ENCODE assay signal across 18 cellular contexts in genomic region chr2:140893685-140894084, GRCh38.
DNase-seq lines count a peak whose midpoint lies in the region; ATAC-seq and TF ChIP-seq lines count a peak whose summit lies in the region.
"Had no signal": no experiment of that assay in that cellular context is flagged by ENCODE, and none has a peak within 500 bp of the region (broad histone marks: within the 10 kb centered on the region; RNA-seq: fewer than 3 reads in every experiment).

No MANE protein-coding gene starts in this region.

- no peak overlapping the region for H2BK15ac ChIP-seq in IMR-90 (ENCODE audit: low read depth, low read length)

- peak overlapping the region; percentile 94; the same call in 1 of the 2 replicates for H2BK120ac ChIP-seq in IMR-90 (ENCODE audit: low read depth, low read length)

- in situ Hi-C loops in IMR-90 (cut with MboI; ENCODE audit: low sequenced_read_pairs), result no loop called here

- no CpG with 5 or more reads among the region's 4 CpGs for WGBS in IMR-90 (ENCODE audit: extremely low coverage in 2 of 2, insufficient read length in 1 of 2), 2 experiments

- no peaks in the 10 kb centered on the region for H3K36me3 Mint-ChIP-seq in endothelial cell (ENCODE audit: low read depth, unreplicated experiment)

- H3K4me2 ChIP-seq in IMR-90 (ENCODE audit: low read depth, low read length), result no peak overlapping the region

- peak overlapping the region; percentile 82 for H2BK20ac ChIP-seq in IMR-90 (ENCODE audit: low read depth, low read length)

- H3K9ac ChIP-seq in IMR-90 (ENCODE audit: low read depth, low read length), result no peak overlapping the region

- dilution Hi-C loops in IMR-90 (cut with HindIII; ENCODE audit: low sequenced_read_pairs, unreplicated experiment), result no loop called here

- BruUV-seq in IMR-90 (replicated peaks; lab: Mats Ljungman, UMichigan), result no TSS peak

- H3K27ac Mint-ChIP-seq in endothelial cell (ENCODE audit: unreplicated experiment), result no peak overlapping the region
- H3K27ac Mint-ChIP-seq: activated naive CD8-positive, alpha-beta T cell treated with anti-CD3 and anti-CD28 coated beads, Interleukin-2, amount 50 U/mL, for 24 hours had no signal

- no peaks in the 10 kb centered on the region for H3K9me3 ChIP-seq in IMR-90 (ENCODE audit: control insufficient read depth, insufficient read depth, low read length)
- H3K9me3 ChIP-seq: psoas muscle had no signal

- peak overlapping the region; percentile 55 to 67; a peak in 3 of 4 replicates for H4K8ac ChIP-seq in IMR-90 (ENCODE audit: low read depth in 2 of 2, low read length in 2 of 2)

- no peak overlapping the region; the same call in 1 of the 2 replicates for H3K14ac ChIP-seq in IMR-90 (replicated peaks; ENCODE audit: low read depth, low read length)

- no peaks in the 10 kb centered on the region for H3K9me3 Mint-ChIP-seq in endothelial cell (ENCODE audit: unreplicated experiment)

- no peaks in the 10 kb centered on the region for H4K20me1 ChIP-seq in IMR-90 (ENCODE audit: insufficient read depth, low read length)

- TF ChIP-seq POLR2A in IMR-90 (IDR thresholded peaks at IDR 0.05; ENCODE audit: low read depth, low read length), result no peak

- 0 out of 2 replicates have a peak, but pooled peaks cover 4% of the 10 kb centered on the region for H3K9me1 ChIP-seq in IMR-90 (ENCODE audit: insufficient read depth, low read length)

- POLR2A ChIA-PET in IMR-90 (lab: Charles Lee; ENCODE audit: unreplicated experiment), result no interaction called here

- no peak overlapping the region for H3K23ac ChIP-seq in IMR-90 (ENCODE audit: low read depth, low read length)

- H3K79me1 ChIP-seq in IMR-90 (ENCODE audit: low read depth in 1 of 2, low read length in 2 of 2), result no peaks in the 10 kb centered on the region

- H3K27me3 ChIP-seq in IMR-90 (ENCODE audit: control insufficient read depth, insufficient read depth, low read length), result no peaks in the 10 kb centered on the region

- H3K36me3 ChIP-seq in IMR-90 (ENCODE audit: control insufficient read depth, insufficient read depth, low read length), result no peaks in the 10 kb centered on the region

- no peak overlapping the region for H3K4me3 Mint-ChIP-seq in endothelial cell (ENCODE audit: unreplicated experiment)
- H3K4me3 Mint-ChIP-seq: activated naive CD8-positive, alpha-beta T cell treated with anti-CD3 and anti-CD28 coated beads, Interleukin-2, amount 50 U/mL, for 24 hours had no signal

- no peaks in the 10 kb centered on the region for H3K4me1 Mint-ChIP-seq in endothelial cell (ENCODE audit: unreplicated experiment)
- H3K4me1 Mint-ChIP-seq: activated naive CD8-positive, alpha-beta T cell treated with anti-CD3 and anti-CD28 coated beads, Interleukin-2, amount 50 U/mL, for 24 hours had no signal

- ATAC-seq in IMR-90 (ENCODE audit: low read depth) (peak; percentile 79), GM21390 (IDR thresholded peaks at IDR 0.05; ENCODE audit: unreplicated experiment) (no peak)
- ATAC-seq: activated naive CD8-positive, alpha-beta T cell treated with anti-CD3 and anti-CD28 coated beads, Interleukin-2, amount 50 U/mL, for 24 hours; psoas muscle had no signal

- H3K27me3 Mint-ChIP-seq in endothelial cell (ENCODE audit: unreplicated experiment), result no peaks in the 10 kb centered on the region
- H3K27me3 Mint-ChIP-seq: activated naive CD8-positive, alpha-beta T cell treated with anti-CD3 and anti-CD28 coated beads, Interleukin-2, amount 50 U/mL, for 24 hours had no signal

- no peak for TF ChIP-seq RAD21 in IMR-90 (IDR thresholded peaks at IDR 0.05; ENCODE audit: low read length)

- no peak overlapping the region for H2AFZ ChIP-seq in IMR-90 (replicated peaks; ENCODE audit: low read length, poor library complexity)

- peak overlapping the region; percentile 88; the same call in 1 of the 2 replicates for H3K18ac ChIP-seq in IMR-90 (ENCODE audit: low read depth, low read length)

- no peak overlapping the region for H3K4me3 ChIP-seq in IMR-90 (ENCODE audit: insufficient read depth, low read depth, low read length)
- H3K4me3 ChIP-seq: psoas muscle had no signal

- peak overlapping the region; percentile 53; the same call in 1 of the 2 replicates for H3K56ac ChIP-seq in IMR-90 (ENCODE audit: extremely low read depth, insufficient read depth, low read length)

- TF ChIP-seq CTCF in IMR-90 (conservative IDR thresholded peaks at IDR 0.05; ENCODE audit: low read depth, low read length) (no peak), endothelial cell (IDR thresholded peaks at IDR 0.05; ENCODE audit: unreplicated experiment) (no peak)

- no peak overlapping the region for H2AK9ac ChIP-seq in IMR-90 (replicated peaks; ENCODE audit: low read depth, low read length, poor library complexity)

- CTCF ChIA-PET in IMR-90 (lab: Yijun Ruan, JAX), result interaction anchor here (0.7 kb wide), 1 partner anchor 13 kb away, joined by 4 read pairs; no protein-coding TSS in a partner anchor

- H3K4ac ChIP-seq in IMR-90 (ENCODE audit: low read depth, low read length), result peak overlapping the region; percentile 81; the same call in 1 of the 2 replicates

- peak overlapping the region; percentile 37; the same call in 1 of the 2 replicates for H3K27ac ChIP-seq in IMR-90 (ENCODE audit: insufficient read depth, low read length)
- H3K27ac ChIP-seq: psoas muscle had no signal

- peak overlapping the region; percentile 91 for H2BK5ac ChIP-seq in IMR-90 (ENCODE audit: low read depth, low read length, poor library complexity, severe bottlenecking)

- DNase-seq in EH (ENCODE audit: low read depth) (peak; percentile 70), IMR-90 (peak; percentile 93), amniotic epithelial cell (ENCODE audit: low read depth) (peak; percentile 74), iris pigment epithelial cell (ENCODE audit: low read depth) (peak; percentile 86), endothelial cell (ENCODE audit: low spot score) (no peak), ureter (ENCODE audit: low spot score) (no peak), hepatic stellate cell (ENCODE audit: low spot score) (no peak)
- DNase-seq: activated CD4-positive, CD25-positive, alpha-beta regulatory T cell treated with anti-CD3 and anti-CD28 coated beads, Interleukin-2, amount 50 U/mL, for 72 hours; activated naive CD8-positive, alpha-beta T cell treated with anti-CD3 and anti-CD28 coated beads, Interleukin-2, amount 50 U/mL, for 24 hours; C1 segment of cervical spinal cord; cortex of kidney; DMS79 treated with DMSO at 0.1 percent for 48 hours; kidney; NCI-H2081; psoas muscle; stimulated activated CD8-positive, alpha-beta memory T cell treated with anti-CD3 and anti-CD28 coated beads, Interleukin-4, amount 100 ng/mL, for 48 hours; T-helper 1 cell had no signal

- no peak overlapping the region for H2AK5ac ChIP-seq in IMR-90 (ENCODE audit: low read depth, low read length)

- peaks cover 8% of the 10 kb centered on the region for H3K4me1 ChIP-seq in IMR-90 (ENCODE audit: control insufficient read depth, insufficient read depth, low read length)
- H3K4me1 ChIP-seq: psoas muscle had no signal

- H4K5ac ChIP-seq in IMR-90 (ENCODE audit: low read depth, low read length), result no peak overlapping the region; the same call in 1 of the 2 replicates

- peak overlapping the region; percentile 43; the same call in 1 of the 2 replicates for H4K91ac ChIP-seq in IMR-90 (ENCODE audit: insufficient read depth, low read depth, low read length)

- intact Hi-C loops in IMR-90 (cut with micrococcal nuclease), result loop anchor here (10.0 kb wide), 1 partner anchor 501 kb away; no protein-coding TSS in a partner anchor

TF ChIP-seq in IMR-90, 13 proteins besides CTCF, POLR2A, EP300 and RAD21:
- TF ChIP-seq USF2 (IDR thresholded peaks at IDR 0.05; ENCODE audit: low read depth, low read length) (no peak), MAZ (IDR thresholded peaks at IDR 0.05; ENCODE audit: borderline replicate concordance, low read depth, low read length) (no peak), FOS (IDR thresholded peaks at IDR 0.05; ENCODE audit: low read depth, low read length) (peak; percentile 83), NFE2L2 (IDR thresholded peaks at IDR 0.05; ENCODE audit: low read depth, low read length) (peak; percentile 16; the same call in 1 of the 2 replicates), MAFK (IDR thresholded peaks at IDR 0.05; ENCODE audit: low read depth, low read length) (no peak; the same call in 1 of the 2 replicates), BHLHE40 (IDR thresholded peaks at IDR 0.05; ENCODE audit: low read depth, low read length) (0 out of 2 replicates have a peak, but pooled peaks have one; percentile 11), CEBPB (IDR thresholded peaks at IDR 0.05; ENCODE audit: low read depth, low read length) (peak; percentile 97)

Comparison
In these comparisons a context has a peak if more than half of its experiments do, and no peak if none do; other contexts are left out.
1. DNase-seq: peak in EH (single experiment), IMR-90 (single experiment), amniotic epithelial cell (single experiment) and iris pigment epithelial cell (single experiment); none in endothelial cell (single experiment), ureter (single experiment) and hepatic stellate cell (single experiment).